Comparison of ENCODE assay signal across 30 cellular contexts in genomic region chr17:7284911-7285310, GRCh38. TPM values are rescaled to one million over a fixed set of nuclear protein-coding genes. Genes with fewer than 3 reads are reported as not detected.
"Had no signal": no experiment of that assay in that cellular context is flagged by ENCODE, and none has a peak within 500 bp of the region (broad histone marks: within the 10 kb centered on the region; RNA-seq: fewer than 3 reads in every experiment).

No MANE protein-coding gene starts in this region.

- H3K36me3 ChIP-seq: colonic mucosa, neural progenitor cell, pancreas, right lobe of liver, tibial artery had no signal

- H3K9me3 ChIP-seq: colonic mucosa, heart right ventricle, pancreas, right lobe of liver, stomach, testis, tibial artery had no signal

- H3K9ac ChIP-seq: neural progenitor cell had no signal

- ATAC-seq: esophagus mucosa; heart right ventricle; left colon; natural killer cell treated with Interleukin-12 subunit alpha and Interleukin-12 subunit beta and Interleukin-15 and Interleukin-18, amount 100 ng/mL, for 72 hours; pancreas; right lobe of liver; stimulated activated effector memory CD8-positive, alpha-beta T cell treated with anti-CD3 and anti-CD28 coated beads, Interleukin-12 subunit alpha, Interleukin-12 subunit beta, amount 100 ng/mL, for 72 hours had no signal

- H2AFZ ChIP-seq: neural progenitor cell had no signal

- DNase-seq: colonic mucosa; effector CD8-positive, alpha-beta T cell; endodermal cell; foreskin melanocyte; glutamatergic neuron; heart right ventricle; hypothalamus; immature natural killer cell; islet precursor cell; kidney glomerular epithelial cell; left colon; naive B cell; nucleus accumbens; pancreas; right lobe of liver; stimulated activated CD4-positive, alpha-beta T cell treated with anti-CD3 and anti-CD28 coated beads, Interleukin-2, amount 100 ng/mL, for 24 hours; stimulated activated CD4-positive, alpha-beta T cell treated with anti-CD3 and anti-CD28 coated beads, Interleukin-4, amount 100 ng/mL, for 24 hours; stimulated activated naive CD4-positive, alpha-beta T cell treated with Interleukin-2 at 50 U/mL for 16 hours; stomach; substantia nigra; testis; tibial artery had no signal

- H3K4me2 ChIP-seq: neural progenitor cell had no signal

- H3K4me3 ChIP-seq: cardiac muscle cell, colonic mucosa, heart right ventricle, lung, neural progenitor cell, pancreas, right lobe of liver, stomach, testis, tibial artery had no signal

- H3K27ac ChIP-seq: cardiac muscle cell, colonic mucosa, epithelial cell of prostate, neural progenitor cell, pancreas, right lobe of liver, testis, tibial artery had no signal

- H3K27me3 ChIP-seq: cardiac muscle cell, pancreas, right lobe of liver, testis had no signal

RNA-seq across cellular contexts. Expression of gene SLC2A4, which starts 3.4 kb away (rescaled TPM):
- total RNA-seq: mononuclear cell had no signal

RNA-seq across cellular contexts. Expression of gene YBX2, which starts 9.5 kb away (rescaled TPM):
- total RNA-seq: mononuclear cell; natural killer cell treated with Interleukin-12 subunit alpha and Interleukin-12 subunit beta and Interleukin-15 and Interleukin-18, amount 100 ng/mL, for 72 hours had no signal
- polyA plus RNA-seq: immature natural killer cell had no signal
